In genomic region chr22:38741576-38741975, GRCh38 we compare ENCODE assay signal across 18 cellular contexts. TPM values are rescaled to one million over a fixed set of nuclear protein-coding genes. Genes with fewer than 3 reads are reported as not detected.
DNase-seq lines count a peak whose midpoint lies in the region; ATAC-seq and TF ChIP-seq lines count a peak whose summit lies in the region.
"Had no signal": no experiment of that assay in that cellular context is flagged by ENCODE, and none has a peak within 500 bp of the region (broad histone marks: within the 10 kb centered on the region; RNA-seq: fewer than 3 reads in every experiment).

No MANE protein-coding gene starts in this region.

- ATAC-seq in natural killer cell (no peak), activated B cell treated with CpG ODN at 0.5 μM for 24 hours (ENCODE audit: low read depth) (no peak), left lobe of liver (no peak)
- no peak for ATAC-seq in natural killer cell treated with Interleukin-12 subunit alpha and Interleukin-12 subunit beta and Interleukin-15 and Interleukin-18, amount 100 ng/mL, for 72 hours

- POLR2A ChIA-PET in activated B cell treated with CpG ODN at 0.5 μM for 24 hours (lab: Charles Lee), result interaction anchor here (0.6 to 2.0 kb wide), 4 partner anchors 10 to 496 kb away, joined by 3 to 12 read pairs (median 4); no protein-coding TSS in a partner anchor

- no peaks in the 10 kb centered on the region for H3K27me3 ChIP-seq in dorsolateral prefrontal cortex
- H3K27me3 ChIP-seq: sigmoid colon, tibial artery had no signal

- TF ChIP-seq CTCF in natural killer cell (IDR thresholded peaks at IDR 0.05), result no peak
- no peak for TF ChIP-seq CTCF in activated B cell treated with CpG ODN at 0.5 μM for 24 hours (IDR thresholded peaks at IDR 0.05)
- TF ChIP-seq CTCF in dorsolateral prefrontal cortex (IDR thresholded peaks at IDR 0.05 in 54 of 56, conservative IDR thresholded peaks at IDR 0.05 in 2 of 56; ENCODE audit: low read depth in 1 of 56, partially characterized antibody in 56 of 56), result no peak

- H3K36me3 Mint-ChIP-seq in natural killer cell, result no peaks in the 10 kb centered on the region
- H3K36me3 Mint-ChIP-seq in natural killer cell treated with Interleukin-12 subunit alpha and Interleukin-12 subunit beta and Interleukin-15 and Interleukin-18, amount 100 ng/mL, for 72 hours, result peaks cover 7% of the 10 kb centered on the region
- H3K36me3 Mint-ChIP-seq in activated B cell treated with CpG ODN at 0.5 μM for 24 hours (ENCODE audit: low read depth), result peaks cover 95% of the 10 kb centered on the region

- H3K27ac Mint-ChIP-seq in natural killer cell, result peak overlapping the region; percentile 61 to 73
- H3K27ac Mint-ChIP-seq in natural killer cell treated with Interleukin-12 subunit alpha and Interleukin-12 subunit beta and Interleukin-15 and Interleukin-18, amount 100 ng/mL, for 72 hours, result peak overlapping the region in 1 of 2 donors; percentile 59
- H3K27ac Mint-ChIP-seq in activated B cell treated with CpG ODN at 0.5 μM for 24 hours, result peak overlapping the region; percentile 7
- H3K27ac Mint-ChIP-seq: activated T-helper 1 cell treated with anti-CD3 and anti-CD28 coated beads, Interleukin-12 subunit alpha, Interleukin-12 subunit beta, Interleukin-2, Interleukin-4 antibody, amounts not matched to agents 30 ng/mL and 10 ng/mL and 1 ng/mL, durations not matched to agents 14 hours and 24 hours and 36 hours had no signal

- H3K4me3 Mint-ChIP-seq in natural killer cell (no peak overlapping the region), activated B cell treated with CpG ODN at 0.5 μM for 24 hours (no peak overlapping the region)
- no peak overlapping the region for H3K4me3 Mint-ChIP-seq in natural killer cell treated with Interleukin-12 subunit alpha and Interleukin-12 subunit beta and Interleukin-15 and Interleukin-18, amount 100 ng/mL, for 72 hours
- H3K4me3 Mint-ChIP-seq: activated T-helper 1 cell treated with anti-CD3 and anti-CD28 coated beads, Interleukin-12 subunit alpha, Interleukin-12 subunit beta, Interleukin-2, Interleukin-4 antibody, amounts not matched to agents 30 ng/mL and 10 ng/mL and 1 ng/mL, durations not matched to agents 14 hours and 24 hours and 36 hours; naive B cell had no signal

- H3K27me3 Mint-ChIP-seq in natural killer cell (ENCODE audit: low read depth in 2 of 2) (no peaks in the 10 kb centered on the region), activated B cell treated with CpG ODN at 0.5 μM for 24 hours (no peaks in the 10 kb centered on the region)
- no peaks in the 10 kb centered on the region for H3K27me3 Mint-ChIP-seq in natural killer cell treated with Interleukin-12 subunit alpha and Interleukin-12 subunit beta and Interleukin-15 and Interleukin-18, amount 100 ng/mL, for 72 hours
- H3K27me3 Mint-ChIP-seq: naive B cell had no signal

- H3K9me3 Mint-ChIP-seq in natural killer cell, result no peaks in the 10 kb centered on the region
- H3K9me3 Mint-ChIP-seq in natural killer cell treated with Interleukin-12 subunit alpha and Interleukin-12 subunit beta and Interleukin-15 and Interleukin-18, amount 100 ng/mL, for 72 hours, result no peaks in the 10 kb centered on the region
- H3K9me3 Mint-ChIP-seq in activated B cell treated with CpG ODN at 0.5 μM for 24 hours, result no peaks in the 10 kb centered on the region
- H3K9me3 Mint-ChIP-seq: activated T-helper 1 cell treated with anti-CD3 and anti-CD28 coated beads, Interleukin-12 subunit alpha, Interleukin-12 subunit beta, Interleukin-2, Interleukin-4 antibody, amounts not matched to agents 30 ng/mL and 10 ng/mL and 1 ng/mL, durations not matched to agents 14 hours and 24 hours and 36 hours; naive B cell had no signal

- no peak for DNase-seq in natural killer cell
- no peak for DNase-seq in natural killer cell treated with Interleukin-12 subunit alpha and Interleukin-12 subunit beta and Interleukin-15 and Interleukin-18, amount 100 ng/mL, for 72 hours (ENCODE audit: low spot score)
- no peak for DNase-seq in activated B cell treated with CpG ODN at 0.5 μM for 24 hours
- no peak for DNase-seq in dorsolateral prefrontal cortex
- no peak for DNase-seq in T-helper 2 cell
- DNase-seq in left lobe of liver (ENCODE audit: low spot score), result no peak
- DNase-seq in HuH-7 (ENCODE audit: low spot score), result no peak
- DNase-seq: Caco-2, foreskin fibroblast, hippocampal formation, mesendoderm, MV-4-11, naive B cell, NCI-H187, sigmoid colon, tibial artery had no signal

- peak overlapping the region; percentile 77 to 100 (median 98) for H3K27ac ChIP-seq in dorsolateral prefrontal cortex
- H3K27ac ChIP-seq: KMS-11, sigmoid colon had no signal

- CTCF ChIA-PET in activated B cell treated with CpG ODN at 0.5 μM for 24 hours (lab: Charles Lee), result no interaction called here

- intact Hi-C loops in natural killer cell (cut with micrococcal nuclease), result no loop called here
- intact Hi-C loops in activated B cell treated with CpG ODN at 0.5 μM for 24 hours (cut with micrococcal nuclease), result no loop called here
- intact Hi-C loops in dorsolateral prefrontal cortex (cut with DNase I), result no loop called here

- peak overlapping the region in 1 of 59 donors; percentile 6 for H3K4me3 ChIP-seq in dorsolateral prefrontal cortex
- H3K4me3 ChIP-seq: sigmoid colon, tibial artery had no signal

- peaks cover 16 to 45% of the 10 kb centered on the region in 2 donors for H3K4me1 Mint-ChIP-seq in natural killer cell
- H3K4me1 Mint-ChIP-seq in natural killer cell treated with Interleukin-12 subunit alpha and Interleukin-12 subunit beta and Interleukin-15 and Interleukin-18, amount 100 ng/mL, for 72 hours (ENCODE audit: low read depth in 2 of 2), result peaks cover 9 to 24% of the 10 kb centered on the region in 2 donors
- peaks cover 5% of the 10 kb centered on the region for H3K4me1 Mint-ChIP-seq in activated B cell treated with CpG ODN at 0.5 μM for 24 hours

RNA-seq across cellular contexts. Expression of gene SUN2, which starts 14.2 kb away (rescaled TPM):
- total RNA-seq in natural killer cell (1,000 to 10,000 TPM in 1 of 3 donors, 100 to 1,000 TPM in 2; 882 to 1,056 (median 886) TPM), activated B cell treated with CpG ODN at 0.5 μM for 24 hours (122 and 146 TPM in 2 replicates), dorsolateral prefrontal cortex (100 to 1,000 TPM; 122 to 627 (median 268) TPM), left lobe of liver (183 TPM)
- total RNA-seq in natural killer cell treated with Interleukin-12 subunit alpha and Interleukin-12 subunit beta and Interleukin-15 and Interleukin-18, amount 100 ng/mL, for 72 hours, result 100 to 1,000 TPM; 203 to 215 TPM

RNA-seq across cellular contexts. Expression of gene GTPBP1, which starts 35.8 kb away (rescaled TPM):
- 100 to 1,000 TPM; 236 to 259 (median 249) TPM for total RNA-seq in natural killer cell
- 100 to 1,000 TPM; 135 to 192 TPM for total RNA-seq in natural killer cell treated with Interleukin-12 subunit alpha and Interleukin-12 subunit beta and Interleukin-15 and Interleukin-18, amount 100 ng/mL, for 72 hours
- total RNA-seq in activated B cell treated with CpG ODN at 0.5 μM for 24 hours, result 90.6 and 103 TPM in 2 replicates
- total RNA-seq in dorsolateral prefrontal cortex, result 10 to 100 TPM; 30.5 to 76.8 (median 48.2) TPM
- total RNA-seq in left lobe of liver, result 14.4 TPM

RNA-seq across cellular contexts. Expression of gene JOSD1, which starts 40.8 kb away (rescaled TPM):
- 100 to 1,000 TPM; 123 to 165 (median 128) TPM for total RNA-seq in natural killer cell
- total RNA-seq in natural killer cell treated with Interleukin-12 subunit alpha and Interleukin-12 subunit beta and Interleukin-15 and Interleukin-18, amount 100 ng/mL, for 72 hours, result 10 to 100 TPM; 53.6 to 62.3 TPM
- 39.3 and 45.2 TPM in 2 replicates for total RNA-seq in activated B cell treated with CpG ODN at 0.5 μM for 24 hours
- total RNA-seq in dorsolateral prefrontal cortex, result 10 to 100 TPM; 41.2 to 87.6 (median 55.2) TPM
- 16.6 TPM for total RNA-seq in left lobe of liver

RNA-seq across cellular contexts. Expression of gene DNAL4, which starts 52.4 kb away (rescaled TPM):
- total RNA-seq in natural killer cell (1 to 10 TPM; 5.4 to 9.8 (median 6.2) TPM), activated B cell treated with CpG ODN at 0.5 μM for 24 hours (7.7 and 8.4 TPM in 2 replicates), dorsolateral prefrontal cortex (10 to 100 TPM; 15.6 to 42.0 (median 23.9) TPM), left lobe of liver (3.3 TPM)
- total RNA-seq in natural killer cell treated with Interleukin-12 subunit alpha and Interleukin-12 subunit beta and Interleukin-15 and Interleukin-18, amount 100 ng/mL, for 72 hours, result 10 to 100 TPM in 1 of 2 donors, 1 to 10 TPM in 1; 9.0 to 11.0 TPM

RNA-seq across cellular contexts. Expression of gene TOMM22, which starts 59.8 kb away (rescaled TPM):
- total RNA-seq in natural killer cell (10 to 100 TPM; 45.9 to 50.6 (median 47.5) TPM), activated B cell treated with CpG ODN at 0.5 μM for 24 hours (99.4 and 109 TPM in 2 replicates), dorsolateral prefrontal cortex (10 to 100 TPM; 26.7 to 64.2 (median 47.2) TPM), left lobe of liver (29.0 TPM)
- 100 to 1,000 TPM; 109 to 153 TPM for total RNA-seq in natural killer cell treated with Interleukin-12 subunit alpha and Interleukin-12 subunit beta and Interleukin-15 and Interleukin-18, amount 100 ng/mL, for 72 hours
